8 cellular contexts compared by ENCODE assay signal in genomic region chr3:4426782-4427344, GRCh38. TPM values are rescaled to one million over a fixed set of nuclear protein-coding genes. Genes with fewer than 3 reads are reported as not detected.
A peak's percentile ranks its signal among the peaks of the same experiment; 100 is the strongest.
DNase-seq lines count a peak whose midpoint lies in the region; ATAC-seq and TF ChIP-seq lines count a peak whose summit lies in the region.

No MANE protein-coding gene starts in this region.

- no peaks in the 10 kb centered on the region for H3K79me2 ChIP-seq in osteoblast (ENCODE audit: insufficient read depth, low read length)

- no peaks in the 10 kb centered on the region for H4K20me1 ChIP-seq in BLaER1
- H4K20me1 ChIP-seq in osteoblast (ENCODE audit: insufficient read depth, low read length): no peaks in the 10 kb centered on the region

- DNase-seq in astrocyte of the spinal cord (ENCODE audit: low read depth, low spot score) (peak; percentile 96), osteoblast (ENCODE audit: insufficient read length, low spot score, missing footprints) (peak; percentile 79), pons (ENCODE audit: low spot score) (no peak)
- DNase-seq in activated naive CD4-positive, alpha-beta T cell treated with anti-CD3 and anti-CD28 coated beads, Interleukin-2, amount 50 U/mL, for 16 hours: no peak

- no peak overlapping the region for H2AFZ ChIP-seq in osteoblast (ENCODE audit: low read length)

- no peak overlapping the region for H3K9ac ChIP-seq in BLaER1

- H3K4me2 ChIP-seq in BLaER1 (peak overlapping the region; percentile 59), osteoblast (ENCODE audit: insufficient read depth, low read length) (peak overlapping the region; percentile 49)

- ATAC-seq in GM19351 (IDR thresholded peaks at IDR 0.05; ENCODE audit: unreplicated experiment) (peak; percentile 53), HG03175 (IDR thresholded peaks at IDR 0.05; ENCODE audit: unreplicated experiment) (peak; percentile 73), HG02970 (IDR thresholded peaks at IDR 0.05; ENCODE audit: low FRiP score, unreplicated experiment) (no peak)

- peaks cover 14% of the 10 kb centered on the region for H3K9me3 ChIP-seq in BLaER1
- H3K9me3 ChIP-seq in osteoblast (ENCODE audit: low read depth, low read length): no peaks in the 10 kb centered on the region

- no peak overlapping the region for H3K4me3 ChIP-seq in BLaER1
- H3K4me3 ChIP-seq in astrocyte of the spinal cord (ENCODE audit: low read depth, low read length): no peak overlapping the region
- peak overlapping the region; percentile 1 for H3K4me3 ChIP-seq in osteoblast (ENCODE audit: insufficient read depth, low read length)

- H3K4me1 ChIP-seq in BLaER1 (peaks cover 35% of the 10 kb centered on the region), osteoblast (ENCODE audit: insufficient read depth, low read length) (peaks cover 21% of the 10 kb centered on the region)

- H3K27ac ChIP-seq in BLaER1 (no peak overlapping the region), osteoblast (ENCODE audit: low read depth, low read length) (peak overlapping the region; percentile 80)

- TF ChIP-seq CTCF in astrocyte of the spinal cord (IDR thresholded peaks at IDR 0.05; ENCODE audit: low read depth, low read length) (no peak), osteoblast (IDR thresholded peaks at IDR 0.05; ENCODE audit: extremely low read depth, low read depth, low read length) (no peak)

- H3K36me3 ChIP-seq in BLaER1: peaks cover 10% of the 10 kb centered on the region
- H3K36me3 ChIP-seq in osteoblast (ENCODE audit: insufficient read depth, low read length): no peaks in the 10 kb centered on the region

- H3K27me3 ChIP-seq in BLaER1: no peaks in the 10 kb centered on the region
- H3K27me3 ChIP-seq in osteoblast (ENCODE audit: insufficient read depth, low read length): no peaks in the 10 kb centered on the region

- in situ Hi-C loops in astrocyte of the spinal cord (cut with HindIII; ENCODE audit: low sequenced_read_pairs): no loop called here

RNA-seq across cellular contexts. Expression of gene SUMF1, which starts 40.2 kb away (rescaled TPM):
- total RNA-seq in osteoblast: 94.5 and 99.6 TPM in 2 replicates

Comparison
In these comparisons a context has a peak if more than half of its experiments do, and no peak if none do; other contexts are left out.
1. DNase-seq: peak in astrocyte of the spinal cord (single experiment) and osteoblast (single experiment); none in activated naive CD4-positive, alpha-beta T cell treated with anti-CD3 and anti-CD28 coated beads, Interleukin-2, amount 50 U/mL, for 16 hours (single experiment) and pons (single experiment).